In the genomic region with DNA sequence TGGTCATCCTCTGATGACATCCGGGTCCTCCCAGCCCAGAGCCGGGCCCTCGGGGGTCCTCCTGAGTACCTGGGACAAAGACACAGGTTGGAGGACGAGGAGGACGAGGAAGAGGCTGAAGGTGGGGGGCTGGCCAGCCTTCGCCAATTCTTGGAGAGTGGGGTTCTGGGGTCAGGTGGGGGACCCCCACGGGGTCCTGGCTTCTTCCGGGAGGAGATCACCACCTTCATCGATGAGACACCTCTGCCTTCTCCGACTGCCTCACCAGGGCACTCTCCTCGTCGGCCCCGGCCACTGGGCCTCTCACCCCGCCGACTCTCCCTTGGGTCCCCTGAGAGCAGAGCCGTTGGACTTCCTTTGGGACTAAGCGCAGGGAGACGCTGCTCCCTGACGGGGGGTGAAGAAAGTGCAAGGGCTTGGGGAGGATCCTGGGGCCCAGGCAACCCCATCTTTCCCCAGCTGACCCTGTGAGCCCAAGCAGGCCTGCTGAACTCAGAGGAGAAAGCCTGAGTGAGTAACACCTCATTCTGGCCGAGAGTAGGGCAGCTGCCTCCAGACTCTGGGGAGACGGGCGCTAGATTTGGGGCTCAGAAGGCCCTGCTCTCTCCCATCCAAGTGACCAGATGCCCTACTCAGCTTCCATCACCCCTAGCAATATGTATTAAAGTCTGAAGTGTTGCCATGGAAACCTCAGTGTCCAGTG, we compare ENCODE assay signal across 8 cellular contexts. TPM values are rescaled to one million over a fixed set of nuclear protein-coding genes. Genes with fewer than 3 reads are reported as not detected.
DNase-seq lines count a peak whose midpoint lies in the region; ATAC-seq and TF ChIP-seq lines count a peak whose summit lies in the region.

No MANE protein-coding gene starts in this region.

- POLR2A ChIA-PET in CD8-positive, alpha-beta T cell (lab: Charles Lee): interaction anchor here (0.6 kb wide), 1 partner anchor 73 kb away, joined by 3 read pairs; no protein-coding TSS in a partner anchor

- no peak overlapping the region for H3K27ac Mint-ChIP-seq in CD8-positive, alpha-beta T cell
- H3K27ac Mint-ChIP-seq in endodermal cell: peak overlapping the region; percentile 67

- H4K20me1 ChIP-seq in Karpas-422 (ENCODE audit: insufficient read depth, low read depth, low read length): no peaks in the 10 kb centered on the region

- TF ChIP-seq EP300 in ovary (IDR thresholded peaks at IDR 0.05): no peak

- H3K27me3 Mint-ChIP-seq in CD8-positive, alpha-beta T cell (ENCODE audit: low read depth): peaks cover 42% of the 10 kb centered on the region
- peaks cover 59% of the 10 kb centered on the region for H3K27me3 Mint-ChIP-seq in endodermal cell (ENCODE audit: insufficient read depth)

- H3K27me3 ChIP-seq in CD8-positive, alpha-beta T cell (ENCODE audit: insufficient read depth, low read length): peaks cover 10% of the 10 kb centered on the region
- H3K27me3 ChIP-seq in Karpas-422 (ENCODE audit: low read length): no peaks in the 10 kb centered on the region
- peaks cover 19% of the 10 kb centered on the region for H3K27me3 ChIP-seq in endodermal cell (ENCODE audit: control insufficient read depth, insufficient read depth, low read length, poor library complexity, severe bottlenecking)
- H3K27me3 ChIP-seq in ovary: no peaks in the 10 kb centered on the region

- H3K4me2 ChIP-seq in Karpas-422 (ENCODE audit: low read depth, low read length, poor library complexity, severe bottlenecking): no peak overlapping the region

- H2AFZ ChIP-seq in Karpas-422 (ENCODE audit: low read length): no peak overlapping the region

- H3K27ac ChIP-seq in CD8-positive, alpha-beta T cell (ENCODE audit: low read depth, low read length): no peak overlapping the region
- H3K27ac ChIP-seq in Karpas-422 (ENCODE audit: low read length) (no peak overlapping the region), endodermal cell (ENCODE audit: low read depth, low read length) (peak overlapping the region; percentile 61), ovary (peak overlapping the region in 1 of 2 donors; percentile 26)

- H3K4me1 ChIP-seq in CD8-positive, alpha-beta T cell (ENCODE audit: insufficient read depth, low read length): peaks cover 9% of the 10 kb centered on the region
- peaks cover 38% of the 10 kb centered on the region for H3K4me1 ChIP-seq in Karpas-422 (ENCODE audit: low read length)
- peaks cover 2% of the 10 kb centered on the region for H3K4me1 ChIP-seq in endodermal cell (ENCODE audit: control insufficient read depth, insufficient read depth, low read length)
- peaks cover 8% of the 10 kb centered on the region for H3K4me1 ChIP-seq in ovary (ENCODE audit: insufficient read depth)

- H3K9ac ChIP-seq in Karpas-422 (ENCODE audit: low read length) (peak overlapping the region; percentile 8), endodermal cell (ENCODE audit: extremely low read depth, low read length, poor library complexity, severe bottlenecking) (no peak overlapping the region)

- 84 to 88% methylated on average over 6 to 22 of the region's 22 CpGs for WGBS in endodermal cell (ENCODE audit: insufficient coverage in 1 of 2, insufficient read length in 1 of 2), 2 experiments
- WGBS in ovary, 3 donors: 58 to 77% (median 60%) methylated on average over 20 to 22 of the region's 22 CpGs

- H3K4me1 Mint-ChIP-seq in CD8-positive, alpha-beta T cell (ENCODE audit: low read depth): peaks cover 23% of the 10 kb centered on the region
- peaks cover 28% of the 10 kb centered on the region for H3K4me1 Mint-ChIP-seq in endodermal cell

- no peak overlapping the region for H3K4me3 ChIP-seq in CD8-positive, alpha-beta T cell (ENCODE audit: low read depth, low read length)
- H3K4me3 ChIP-seq in Karpas-422 (ENCODE audit: low read length) (no peak overlapping the region), endodermal cell (ENCODE audit: low read length) (no peak overlapping the region), ovary (no peak overlapping the region)

- H3K9me2 ChIP-seq in Karpas-422 (replicated peaks; ENCODE audit: insufficient read depth, low read length): no peaks in the 10 kb centered on the region

- no peak for TF ChIP-seq CTCF in CD8-positive, alpha-beta T cell (IDR thresholded peaks at IDR 0.05)
- TF ChIP-seq CTCF in endodermal cell (conservative IDR thresholded peaks at IDR 0.05): peak; percentile 0
- no peak for TF ChIP-seq CTCF in ovary (IDR thresholded peaks at IDR 0.05)

- H3K4me3 Mint-ChIP-seq in CD8-positive, alpha-beta T cell: peak overlapping the region; percentile 69
- peak overlapping the region; percentile 99 for H3K4me3 Mint-ChIP-seq in endodermal cell

- no peaks in the 10 kb centered on the region for H3K79me2 ChIP-seq in Karpas-422 (ENCODE audit: low read length)

- intact Hi-C loops in CD8-positive, alpha-beta T cell (cut with DNase I, micrococcal nuclease): loop anchor here (5.0 kb wide), 4 partner anchors 220 to 275 kb away; partner anchors contain the start of genes CHD4 (in 1 of the 2) and NOP2 (in 1 of the 2)
- intact Hi-C loops in ovary (cut with DNase I): loop anchor here in 3 of 4 donors (5.0 kb wide), 3 partner anchors 75 to 210 kb away; partner anchors contain the start of gene MLF2 (in 2 of the 3)

- CTCF ChIA-PET in CD8-positive, alpha-beta T cell (lab: Charles Lee): interaction anchor here (1.0 to 9.4 kb wide), 15 partner anchors 8 to 154 kb away, joined by 3 to 116 read pairs (median 8); partner anchors contain the start of genes CD4, CDCA3, GNB3 and MLF2

- TF ChIP-seq POLR2A in ovary (IDR thresholded peaks at IDR 0.05): no peak

- no peaks in the 10 kb centered on the region for H3K9me3 ChIP-seq in CD8-positive, alpha-beta T cell (ENCODE audit: low read length)
- H3K9me3 ChIP-seq in Karpas-422 (ENCODE audit: low read length) (no peaks in the 10 kb centered on the region), endodermal cell (ENCODE audit: control insufficient read depth, low read length) (no peaks in the 10 kb centered on the region), ovary (no peaks in the 10 kb centered on the region)

- H3K36me3 Mint-ChIP-seq in CD8-positive, alpha-beta T cell: no peaks in the 10 kb centered on the region
- H3K36me3 Mint-ChIP-seq in endodermal cell (ENCODE audit: low read depth): peaks cover 12% of the 10 kb centered on the region

- no peaks in the 10 kb centered on the region for H3K36me3 ChIP-seq in CD8-positive, alpha-beta T cell (ENCODE audit: insufficient read depth, low read length)
- no peaks in the 10 kb centered on the region for H3K36me3 ChIP-seq in Karpas-422 (ENCODE audit: insufficient read depth, low read length)
- peaks cover 13% of the 10 kb centered on the region for H3K36me3 ChIP-seq in endodermal cell (ENCODE audit: control insufficient read depth, insufficient read depth, low read length)
- no peaks in the 10 kb centered on the region for H3K36me3 ChIP-seq in ovary

- no peaks in the 10 kb centered on the region for H3K9me3 Mint-ChIP-seq in CD8-positive, alpha-beta T cell
- no peaks in the 10 kb centered on the region for H3K9me3 Mint-ChIP-seq in endodermal cell

- DNase-seq in CD8-positive, alpha-beta T cell: no peak
- DNase-seq in Karpas-422 (peak; percentile 44), endodermal cell (peak; percentile 58), ovary (peak in 4 of 5 donors; percentile 32 to 52 (median 46)), HCEC 1CT (no peak), dermis blood vessel endothelial cell (no peak), NCI-H2107 (lab: John Stamatoyannopoulos, UW) (no peak)

- ATAC-seq in CD8-positive, alpha-beta T cell: no peak
- ATAC-seq in HG03280 (IDR thresholded peaks at IDR 0.05; ENCODE audit: unreplicated experiment): no peak

RNA-seq across cellular contexts. Expression of gene P3H3, which starts 1.3 kb away (rescaled TPM):
- 1 to 10 TPM; 3.4 to 4.9 TPM for total RNA-seq in CD8-positive, alpha-beta T cell
- 3.1 and 8.3 TPM in 2 replicates for total RNA-seq in Karpas-422 (2014; rRNA removed; shearing (Covaris generic); ENCODE audit: low replicate concordance)
- total RNA-seq in endodermal cell (10 to 100 TPM; 58.4 to 63.1 TPM), ovary (10 to 100 TPM; 24.0 to 92.3 (median 70.2) TPM), dermis blood vessel endothelial cell (18.8 and 22.1 TPM in 2 replicates)
- polyA plus RNA-seq in endodermal cell (2013, experiment 1 of 2): 41.9 TPM
- polyA plus RNA-seq in endodermal cell (2013, experiment 2 of 2): 40.0 TPM
- 10 to 100 TPM in 1 of 2 donors, 1 to 10 TPM in 1; 4.7 to 48.8 TPM for polyA plus RNA-seq in ovary

RNA-seq across cellular contexts. Expression of gene GPR162, which starts 5.3 kb away (rescaled TPM):
- total RNA-seq in CD8-positive, alpha-beta T cell: not detected
- not detected in 2 replicates for total RNA-seq in Karpas-422 (2014; rRNA removed; shearing (Covaris generic); ENCODE audit: low replicate concordance)
- total RNA-seq in endodermal cell (10 to 100 TPM; 14.7 to 15.0 TPM), ovary (10 to 100 TPM in 2 of 7 donors, 1 to 10 TPM in 4, under 1 TPM in 1; 0.60 to 12.0 (median 7.6) TPM), dermis blood vessel endothelial cell (0.93 and 1.9 TPM in 2 replicates)
- 26.3 TPM for polyA plus RNA-seq in endodermal cell (2013, experiment 1 of 2)
- polyA plus RNA-seq in endodermal cell (2013, experiment 2 of 2): 22.4 TPM
- 1 to 10 TPM; 1.2 to 9.0 TPM for polyA plus RNA-seq in ovary

RNA-seq across cellular contexts. Expression of gene GNB3, which starts 13.8 kb away (rescaled TPM):
- total RNA-seq in CD8-positive, alpha-beta T cell: 1 to 10 TPM in 1 of 2 experiments, under 1 TPM in 1; 0.49 to 1.0 TPM
- total RNA-seq in Karpas-422 (2014; rRNA removed; shearing (Covaris generic); ENCODE audit: low replicate concordance): 14.9 and 27.0 TPM in 2 replicates
- total RNA-seq in endodermal cell: 10 to 100 TPM; 10.0 to 17.1 TPM
- polyA plus RNA-seq in endodermal cell (2013, experiment 1 of 2): 13.5 TPM
- polyA plus RNA-seq in endodermal cell (2013, experiment 2 of 2): 10.4 TPM
- 10 to 100 TPM in 5 of 7 donors, 1 to 10 TPM in 1, under 1 TPM in 1; 0.34 to 15.0 (median 11.0) TPM for total RNA-seq in ovary
- polyA plus RNA-seq in ovary: 1 to 10 TPM; 1.8 to 7.8 TPM
- 0.28 and 1.0 TPM in 2 replicates for total RNA-seq in dermis blood vessel endothelial cell

RNA-seq across cellular contexts. Expression of gene CDCA3, which starts 24.2 kb away (rescaled TPM):
- under 1 TPM; 0.61 to 0.92 TPM for total RNA-seq in CD8-positive, alpha-beta T cell
- 47.6 and 70.0 TPM in 2 replicates for total RNA-seq in Karpas-422 (2014; rRNA removed; shearing (Covaris generic); ENCODE audit: low replicate concordance)
- total RNA-seq in endodermal cell: 10 to 100 TPM; 53.1 to 63.9 TPM
- 87.9 TPM for polyA plus RNA-seq in endodermal cell (2013, experiment 1 of 2)
- 84.7 TPM for polyA plus RNA-seq in endodermal cell (2013, experiment 2 of 2)
- total RNA-seq in ovary: 1 to 10 TPM in 2 of 7 donors, under 1 TPM in 5; 0.18 to 1.6 (median 0.74) TPM
- 1 to 10 TPM in 1 of 2 donors, under 1 TPM in 1; 0.68 to 1.6 TPM for polyA plus RNA-seq in ovary
- total RNA-seq in dermis blood vessel endothelial cell: 5.6 and 24.0 TPM in 2 replicates

RNA-seq across cellular contexts. Expression of gene USP5, which starts 25.1 kb away (rescaled TPM):
- total RNA-seq in CD8-positive, alpha-beta T cell: 10 to 100 TPM; 24.0 to 25.9 TPM
- total RNA-seq in Karpas-422 (2014; rRNA removed; shearing (Covaris generic); ENCODE audit: low replicate concordance): 36.9 and 66.6 TPM in 2 replicates
- 100 to 1,000 TPM; 120 to 257 TPM for total RNA-seq in endodermal cell
- polyA plus RNA-seq in endodermal cell (2013, experiment 1 of 2): 74.6 TPM
- 74.4 TPM for polyA plus RNA-seq in endodermal cell (2013, experiment 2 of 2)
- 10 to 100 TPM; 13.9 to 84.3 (median 63.0) TPM for total RNA-seq in ovary
- 10 to 100 TPM; 23.7 to 30.1 TPM for polyA plus RNA-seq in ovary
- 85.3 and 128 TPM in 2 replicates for total RNA-seq in dermis blood vessel endothelial cell

Comparison
In these comparisons a context has a peak if more than half of its experiments do, and no peak if none do; other contexts are left out.
1. DNase-seq: peak in Karpas-422 (single experiment), endodermal cell (single experiment) and ovary (4 of 5); none in CD8-positive, alpha-beta T cell (0 of 7), HCEC 1CT (single experiment), dermis blood vessel endothelial cell (single experiment) and NCI-H2107 (single experiment).